ENCODE assay signal across 14 cellular contexts in the genomic region with DNA sequence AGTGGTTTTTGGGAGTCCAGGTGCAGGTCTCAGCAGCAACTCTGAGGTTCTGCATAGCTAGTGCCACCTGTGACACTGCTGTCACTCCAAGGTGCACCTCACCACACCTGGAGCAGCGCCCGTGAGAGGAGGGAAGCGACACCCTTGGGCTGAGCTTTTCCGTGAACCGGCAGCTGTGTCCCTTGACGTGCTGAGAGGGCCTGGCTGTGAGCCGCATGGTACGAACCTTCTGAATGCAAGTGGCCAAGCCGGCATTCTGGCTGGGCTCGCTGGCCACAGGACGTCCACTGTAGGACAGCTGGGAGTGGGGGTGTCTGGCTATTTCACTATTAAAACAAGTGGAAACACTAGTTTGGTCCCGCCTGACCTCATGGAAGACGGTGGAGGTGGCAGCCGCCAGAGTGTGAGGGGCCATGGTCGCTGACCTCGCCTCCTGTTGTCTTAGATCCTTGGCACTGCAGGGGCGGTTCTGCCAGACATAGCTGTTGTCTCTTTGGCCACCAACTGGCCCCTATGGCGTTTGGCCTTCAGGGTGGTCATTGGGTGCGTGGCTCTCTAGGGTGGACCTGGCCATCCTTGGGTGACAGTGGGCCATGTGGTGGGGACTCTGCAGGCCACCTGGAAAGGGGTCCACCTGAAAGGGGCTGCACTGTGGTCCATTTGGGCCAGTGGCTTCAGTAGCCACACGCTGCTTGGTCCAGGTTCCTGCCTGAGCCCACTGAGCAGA. TPM values are rescaled to one million over a fixed set of nuclear protein-coding genes. Genes with fewer than 3 reads are reported as not detected.
DNase-seq lines count a peak whose midpoint lies in the region; ATAC-seq and TF ChIP-seq lines count a peak whose summit lies in the region.
"Had no signal": no experiment of that assay in that cellular context is flagged by ENCODE, and none has a peak within 500 bp of the region (broad histone marks: within the 10 kb centered on the region; RNA-seq: fewer than 3 reads in every experiment).

No MANE protein-coding gene starts in this region.

- H3K36me3 ChIP-seq in KOPT-K1 (ENCODE audit: insufficient read depth, low read length) (no peaks in the 10 kb centered on the region), spleen (no peaks in the 10 kb centered on the region)

- TF ChIP-seq CTCF in spleen (IDR thresholded peaks at IDR 0.05 in 8 of 11, conservative IDR thresholded peaks at IDR 0.05 in 3 of 11) (no peak), Calu3 (IDR thresholded peaks at IDR 0.05; ENCODE audit: unreplicated experiment) (no peak)

- no peaks in the 10 kb centered on the region for H3K27me3 ChIP-seq in spleen (replicated peaks in 1 of 7)

- no peaks in the 10 kb centered on the region for H3K9me3 Mint-ChIP-seq in activated T-cell treated with anti-CD3 and anti-CD28 coated beads, Interleukin-2, amount 50 U/mL, for 72 hours
- no peaks in the 10 kb centered on the region for H3K9me3 Mint-ChIP-seq in activated T-cell treated with anti-CD3 and anti-CD28 coated beads, Interleukin-2, amount 50 U/mL, for 24 hours
- no peaks in the 10 kb centered on the region for H3K9me3 Mint-ChIP-seq in Calu3 (ENCODE audit: low read depth, unreplicated experiment)
- H3K9me3 Mint-ChIP-seq: dendritic cell treated with granulocyte-macrophage colony-stimulating factor and Interleukin-4, amounts not matched to agents 40 ng/mL and 50 ng/mL, for 4 days; mesothelial cell of epicardium had no signal

- H3K36me3 Mint-ChIP-seq in activated T-cell treated with anti-CD3 and anti-CD28 coated beads, Interleukin-2, amount 50 U/mL, for 72 hours (ENCODE audit: insufficient read depth in 2 of 2): no peaks in the 10 kb centered on the region
- H3K36me3 Mint-ChIP-seq in activated T-cell treated with anti-CD3 and anti-CD28 coated beads, Interleukin-2, amount 50 U/mL, for 24 hours (ENCODE audit: low read depth): no peaks in the 10 kb centered on the region
- no peaks in the 10 kb centered on the region for H3K36me3 Mint-ChIP-seq in Calu3 (ENCODE audit: insufficient read depth, unreplicated experiment)
- H3K36me3 Mint-ChIP-seq: mesothelial cell of epicardium had no signal

- no peak for ATAC-seq in activated T-cell treated with anti-CD3 and anti-CD28 coated beads, Interleukin-2, amount 50 U/mL, for 72 hours (replicated peaks in 1 of 2)
- ATAC-seq in left ventricle myocardium superior (peak; percentile 21), GM18520 (IDR thresholded peaks at IDR 0.05; ENCODE audit: unreplicated experiment) (no peak)
- ATAC-seq: PC-3 had no signal

- CTCF ChIA-PET in Calu3 (lab: Charles Lee): no interaction called here

- intact Hi-C loops in left ventricle myocardium superior (cut with micrococcal nuclease): no loop called here
- intact Hi-C loops in spleen (cut with DNase I; ENCODE audit: low total_unique reads): no loop called here
- intact Hi-C loops in Calu3 (cut with micrococcal nuclease; ENCODE audit: unreplicated experiment): no loop called here

- H3K27ac ChIP-seq in KOPT-K1 (ENCODE audit: low read depth, low read length, poor library complexity, severe bottlenecking): peak overlapping the region; percentile 98
- H3K27ac ChIP-seq in spleen: peak overlapping the region; percentile 79 to 95 (median 88)

- H3K9me3 ChIP-seq in KOPT-K1 (ENCODE audit: insufficient read depth, low read length, poor library complexity, severe bottlenecking): no peaks in the 10 kb centered on the region
- no peaks in the 10 kb centered on the region for H3K9me3 ChIP-seq in spleen

- peak overlapping the region; percentile 74 to 83 for H3K4me3 Mint-ChIP-seq in activated T-cell treated with anti-CD3 and anti-CD28 coated beads, Interleukin-2, amount 50 U/mL, for 72 hours
- no peak overlapping the region for H3K4me3 Mint-ChIP-seq in activated T-cell treated with anti-CD3 and anti-CD28 coated beads, Interleukin-2, amount 50 U/mL, for 24 hours
- no peak overlapping the region for H3K4me3 Mint-ChIP-seq in Calu3 (ENCODE audit: low read depth, unreplicated experiment)
- H3K4me3 Mint-ChIP-seq: dendritic cell treated with granulocyte-macrophage colony-stimulating factor and Interleukin-4, amounts not matched to agents 40 ng/mL and 50 ng/mL, for 4 days; mesothelial cell of epicardium had no signal

- WGBS in spleen, 5 donors: 71 to 89% (median 78%) methylated on average over 14 to 20 of the region's 20 CpGs

- peak overlapping the region in 1 of 8 donors; percentile 60 for H3K4me3 ChIP-seq in spleen

- no peak overlapping the region for H3K27ac Mint-ChIP-seq in activated T-cell treated with anti-CD3 and anti-CD28 coated beads, Interleukin-2, amount 50 U/mL, for 72 hours
- H3K27ac Mint-ChIP-seq in activated T-cell treated with anti-CD3 and anti-CD28 coated beads, Interleukin-2, amount 50 U/mL, for 24 hours: no peak overlapping the region
- no peak overlapping the region for H3K27ac Mint-ChIP-seq in Calu3 (ENCODE audit: unreplicated experiment)
- H3K27ac Mint-ChIP-seq: dendritic cell treated with granulocyte-macrophage colony-stimulating factor and Interleukin-4, amounts not matched to agents 40 ng/mL and 50 ng/mL, for 4 days; mesothelial cell of epicardium had no signal

- no peak for DNase-seq in activated T-cell treated with anti-CD3 and anti-CD28 coated beads, Interleukin-2, amount 50 U/mL, for 72 hours
- no peak for DNase-seq in activated T-cell treated with anti-CD3 and anti-CD28 coated beads, Interleukin-2, amount 50 U/mL, for 24 hours
- DNase-seq in left ventricle myocardium superior (peak; percentile 57), spleen (peak; percentile 84), AG20443 (ENCODE audit: low spot score) (no peak), Calu3 (no peak)
- DNase-seq: NCI-H1048; NCI-H446; PC-3; stimulated activated CD4-positive, alpha-beta T cell treated with anti-CD3 and anti-CD28 coated beads, Interleukin-4, amount 100 ng/mL, for 4 hours had no signal

- BruUV-seq in Calu3 (replicated peaks; lab: Mats Ljungman, UMichigan): no TSS peak

- H3K27me3 Mint-ChIP-seq in activated T-cell treated with anti-CD3 and anti-CD28 coated beads, Interleukin-2, amount 50 U/mL, for 72 hours (ENCODE audit: low read depth): no peaks in the 10 kb centered on the region
- no peaks in the 10 kb centered on the region for H3K27me3 Mint-ChIP-seq in activated T-cell treated with anti-CD3 and anti-CD28 coated beads, Interleukin-2, amount 50 U/mL, for 24 hours
- no peaks in the 10 kb centered on the region for H3K27me3 Mint-ChIP-seq in Calu3 (ENCODE audit: unreplicated experiment)

- TF ChIP-seq POLR2A in spleen (IDR thresholded peaks at IDR 0.05): no peak

- peaks cover 33 to 84% (median 67%) of the 10 kb centered on the region in 6 donors for H3K4me1 ChIP-seq in spleen

- H3K4me1 Mint-ChIP-seq in activated T-cell treated with anti-CD3 and anti-CD28 coated beads, Interleukin-2, amount 50 U/mL, for 72 hours (ENCODE audit: low read depth): peaks cover 36% of the 10 kb centered on the region
- H3K4me1 Mint-ChIP-seq in activated T-cell treated with anti-CD3 and anti-CD28 coated beads, Interleukin-2, amount 50 U/mL, for 24 hours (ENCODE audit: low read depth): peaks cover 54% of the 10 kb centered on the region
- peaks cover 7% of the 10 kb centered on the region for H3K4me1 Mint-ChIP-seq in Calu3 (ENCODE audit: low read depth, unreplicated experiment)

RNA-seq across cellular contexts. Expression of a gene that starts 12.9 kb away (rescaled TPM):
- total RNA-seq in activated T-cell treated with anti-CD3 and anti-CD28 coated beads, Interleukin-2, amount 50 U/mL, for 72 hours: 10 to 100 TPM; 11.0 to 14.9 TPM
- total RNA-seq in left ventricle myocardium superior (108 TPM), spleen (10 to 100 TPM; 24.7 to 41.3 (median 33.7) TPM), Calu3 (2022) (16.5 and 16.6 TPM in 2 replicates)
- 10 to 100 TPM; 11.1 to 16.5 (median 11.7) TPM for polyA plus RNA-seq in spleen

Comparison
In these comparisons a context has a peak if more than half of its experiments do, and no peak if none do; other contexts are left out.
1. H3K4me3 Mint-ChIP-seq: peak in activated T-cell treated with anti-CD3 and anti-CD28 coated beads, Interleukin-2, amount 50 U/mL, for 72 hours (2 of 2); none in activated T-cell treated with anti-CD3 and anti-CD28 coated beads, Interleukin-2, amount 50 U/mL, for 24 hours (single experiment) and Calu3 (single experiment).
2. DNase-seq: peak in left ventricle myocardium superior (single experiment) and spleen (single experiment); none in activated T-cell treated with anti-CD3 and anti-CD28 coated beads, Interleukin-2, amount 50 U/mL, for 72 hours (0 of 2), activated T-cell treated with anti-CD3 and anti-CD28 coated beads, Interleukin-2, amount 50 U/mL, for 24 hours (single experiment), AG20443 (single experiment) and Calu3 (single experiment).